In genomic region chr12:128823216-128823915, GRCh38 we compare ENCODE assay signal across 8 cellular contexts. TPM values are rescaled to one million over a fixed set of nuclear protein-coding genes. Genes with fewer than 3 reads are reported as not detected.
DNase-seq lines count a peak whose midpoint lies in the region; ATAC-seq and TF ChIP-seq lines count a peak whose summit lies in the region.

No MANE protein-coding gene starts in this region.

- H3K27me3 ChIP-seq in ascending aorta = no peaks in the 10 kb centered on the region

- peak overlapping the region; percentile 89 to 90 for H3K27ac ChIP-seq in ascending aorta

- H3K27ac Mint-ChIP-seq in stimulated activated effector memory CD8-positive, alpha-beta T cell treated with anti-CD3 and anti-CD28 coated beads, Interleukin-12 subunit alpha, Interleukin-12 subunit beta, amount 100 ng/mL, for 72 hours = peak overlapping the region; percentile 87

- peak; percentile 68 for DNase-seq in activated CD8-positive, alpha-beta memory T cell treated with anti-CD3 and anti-CD28 coated beads for 24 hours
- DNase-seq in activated CD8-positive, alpha-beta memory T cell treated with anti-CD3 and anti-CD28 coated beads, Interleukin-2, amount 50 U/mL, for 48 hours = no peak
- no peak for DNase-seq in NB4 (ENCODE audit: low read depth)
- DNase-seq in ascending aorta (ENCODE audit: low spot score in 2 of 2) = no peak
- peak; percentile 78 for DNase-seq in iPS-NIHi11 (ENCODE audit: low spot score)
- peak; percentile 27 to 61 for DNase-seq in stimulated activated effector memory CD8-positive, alpha-beta T cell treated with anti-CD3 and anti-CD28 coated beads, Interleukin-12 subunit alpha, Interleukin-12 subunit beta, amount 100 ng/mL, for 72 hours (ENCODE audit: low spot score in 2 of 2)
- no peak for DNase-seq in medulla oblongata (ENCODE audit: extremely low spot score)

- no peaks in the 10 kb centered on the region for H3K9me3 ChIP-seq in ascending aorta

- H3K9me3 Mint-ChIP-seq in stimulated activated effector memory CD8-positive, alpha-beta T cell treated with anti-CD3 and anti-CD28 coated beads, Interleukin-12 subunit alpha, Interleukin-12 subunit beta, amount 100 ng/mL, for 72 hours = no peaks in the 10 kb centered on the region

- peak overlapping the region; percentile 78 for H3K4me3 Mint-ChIP-seq in stimulated activated effector memory CD8-positive, alpha-beta T cell treated with anti-CD3 and anti-CD28 coated beads, Interleukin-12 subunit alpha, Interleukin-12 subunit beta, amount 100 ng/mL, for 72 hours

- H3K36me3 Mint-ChIP-seq in stimulated activated effector memory CD8-positive, alpha-beta T cell treated with anti-CD3 and anti-CD28 coated beads, Interleukin-12 subunit alpha, Interleukin-12 subunit beta, amount 100 ng/mL, for 72 hours = peaks cover 44% of the 10 kb centered on the region

- TF ChIP-seq POLR2A in NB4 (IDR thresholded peaks at IDR 0.05; ENCODE audit: extremely low read depth, insufficient read length) = no peak

- H3K36me3 ChIP-seq in ascending aorta = peaks cover 0 to 6% of the 10 kb centered on the region in 2 donors

- intact Hi-C loops in ascending aorta (cut with DNase I) = loop anchor here (5.0 kb wide), 1 partner anchor 41 kb away; no protein-coding TSS in a partner anchor

- no peak for TF ChIP-seq CTCF in NB4 (IDR thresholded peaks at IDR 0.05; ENCODE audit: low read depth, low read length)
- no peak for TF ChIP-seq CTCF in ascending aorta (IDR thresholded peaks at IDR 0.05)

- peak overlapping the region; percentile 73 for H3K4me3 ChIP-seq in NB4 (ENCODE audit: low read depth, low read length)
- H3K4me3 ChIP-seq in ascending aorta = peak overlapping the region; percentile 96

- H3K4me1 Mint-ChIP-seq in stimulated activated effector memory CD8-positive, alpha-beta T cell treated with anti-CD3 and anti-CD28 coated beads, Interleukin-12 subunit alpha, Interleukin-12 subunit beta, amount 100 ng/mL, for 72 hours = peaks cover 36% of the 10 kb centered on the region

- peaks cover 0 to 32% of the 10 kb centered on the region in 2 donors for H3K4me1 ChIP-seq in ascending aorta

- peak; percentile 22 for ATAC-seq in HG02588 (IDR thresholded peaks at IDR 0.05; ENCODE audit: unreplicated experiment)
- peak; percentile 66 for ATAC-seq in stimulated activated effector memory CD8-positive, alpha-beta T cell treated with anti-CD3 and anti-CD28 coated beads, Interleukin-12 subunit alpha, Interleukin-12 subunit beta, amount 100 ng/mL, for 72 hours

RNA-seq across cellular contexts. Expression of gene SLC15A4, which starts 0.4 kb away (rescaled TPM):
- 39.3 TPM for total RNA-seq in ascending aorta

RNA-seq across cellular contexts. Expression of gene GLT1D1, which starts 29.9 kb away (rescaled TPM):
- total RNA-seq in ascending aorta = 9.5 TPM

Comparison
In these comparisons a context has a peak if more than half of its experiments do, and no peak if none do; other contexts are left out.
1. DNase-seq: peak in activated CD8-positive, alpha-beta memory T cell treated with anti-CD3 and anti-CD28 coated beads for 24 hours (single experiment), iPS-NIHi11 (single experiment) and stimulated activated effector memory CD8-positive, alpha-beta T cell treated with anti-CD3 and anti-CD28 coated beads, Interleukin-12 subunit alpha, Interleukin-12 subunit beta, amount 100 ng/mL, for 72 hours (2 of 2); none in activated CD8-positive, alpha-beta memory T cell treated with anti-CD3 and anti-CD28 coated beads, Interleukin-2, amount 50 U/mL, for 48 hours (single experiment), NB4 (single experiment), ascending aorta (0 of 2) and medulla oblongata (single experiment).